ENCODE assay signal across 1 cellular context in genomic region chr16:88737298-88738166, GRCh38.
A peak's percentile ranks its signal among the peaks of the same experiment; 100 is the strongest.
TF ChIP-seq lines count a peak whose summit lies in the region.

No MANE protein-coding gene starts in this region.

TF ChIP-seq in H1, 55 proteins besides CTCF, POLR2A, EP300 and RAD21:
- TF ChIP-seq RFX5 (IDR thresholded peaks at IDR 0.05; ENCODE audit: borderline replicate concordance, low read depth, low read length), result no peak
- TF ChIP-seq TAF7 (optimal IDR thresholded peaks at IDR 0.05; ENCODE audit: borderline replicate concordance, low read depth, low read length), result peak; percentile 74
- peak; percentile 48 for TF ChIP-seq NANOG (IDR thresholded peaks at IDR 0.05; ENCODE audit: insufficient read depth, low read depth, low read length, poor library complexity, severe bottlenecking)
- no peak for TF ChIP-seq CBX8 (IDR thresholded peaks at IDR 0.05; ENCODE audit: borderline replicate concordance, low read depth, low read length)
- peak; percentile 66; the same call in 1 of the 2 replicates for TF ChIP-seq TEAD4 (IDR thresholded peaks at IDR 0.05; ENCODE audit: low read depth, low read length)
- TF ChIP-seq BCL11A (IDR thresholded peaks at IDR 0.05; ENCODE audit: low read depth in 2 of 2, low read length in 2 of 2), result no peak
- TF ChIP-seq JUND (IDR thresholded peaks at IDR 0.05; ENCODE audit: low read length), result 0 out of 2 replicates have a peak, but pooled peaks have one; percentile 8
- TF ChIP-seq TBP (IDR thresholded peaks at IDR 0.05; ENCODE audit: low read depth, low read length), result no peak
- TF ChIP-seq KDM5A (IDR thresholded peaks at IDR 0.05; ENCODE audit: low read length), result no peak
- TF ChIP-seq SP2 (IDR thresholded peaks at IDR 0.05; ENCODE audit: low read length), result no peak
- no peak for TF ChIP-seq HDAC6 (IDR thresholded peaks at IDR 0.05; ENCODE audit: low read depth, low read length)
- peak in 1 of 2 experiments; percentile 58; a peak in 1 of 4 replicates for TF ChIP-seq SIN3A (conservative IDR thresholded peaks at IDR 0.05 in 1 of 2, IDR thresholded peaks at IDR 0.05 in 1 of 2; ENCODE audit: low read depth in 1 of 2, low read length in 2 of 2)
- peak; percentile 37 for TF ChIP-seq ASH2L (IDR thresholded peaks at IDR 0.05; ENCODE audit: low read length)
- TF ChIP-seq EGR1 (IDR thresholded peaks at IDR 0.05; ENCODE audit: borderline replicate concordance, low read depth, low read length), result peak; percentile 48; the same call in 1 of the 2 replicates
- TF ChIP-seq RNF2 (IDR thresholded peaks at IDR 0.05; ENCODE audit: borderline replicate concordance, low read depth, low read length, missing control alignments, poor library complexity, severe bottlenecking), result no peak
- TF ChIP-seq NRF1 (IDR thresholded peaks at IDR 0.05; ENCODE audit: low read depth, low read length), result no peak
- TF ChIP-seq KDM4A (IDR thresholded peaks at IDR 0.05; ENCODE audit: low read depth, low read length, severe bottlenecking), result no peak
- TF ChIP-seq RBBP5 (IDR thresholded peaks at IDR 0.05; ENCODE audit: borderline replicate concordance, low read depth, low read length), result no peak
- no peak for TF ChIP-seq POU5F1 (IDR thresholded peaks at IDR 0.05; ENCODE audit: low read depth, low read length)
- TF ChIP-seq YY1 (IDR thresholded peaks at IDR 0.05; ENCODE audit: low read depth, low read length), result peak; percentile 63; the same call in 1 of the 2 replicates
- TF ChIP-seq MAX (IDR thresholded peaks at IDR 0.05), result peak; percentile 96
- no peak for TF ChIP-seq BRCA1 (IDR thresholded peaks at IDR 0.05; ENCODE audit: low read depth, low read length)
- TF ChIP-seq ATF2 (IDR thresholded peaks at IDR 0.05; ENCODE audit: low read length), result no peak
- no peak for TF ChIP-seq SP4 (IDR thresholded peaks at IDR 0.05; ENCODE audit: low read length)
- no peak for TF ChIP-seq SAP30 (IDR thresholded peaks at IDR 0.05; ENCODE audit: insufficient read depth, insufficient replicate concordance, low read length)
- TF ChIP-seq RXRA (IDR thresholded peaks at IDR 0.05; ENCODE audit: insufficient read depth, low read depth, low read length), result no peak
- no peak for TF ChIP-seq SP1 (IDR thresholded peaks at IDR 0.05; ENCODE audit: low read depth, low read length)
- TF ChIP-seq FOSL1 (IDR thresholded peaks at IDR 0.05; ENCODE audit: insufficient read depth, low read depth, low read length), result no peak
- no peak for TF ChIP-seq MAFK (IDR thresholded peaks at IDR 0.05; ENCODE audit: low read depth, low read length)
- peak; percentile 81 for TF ChIP-seq GABPA (IDR thresholded peaks at IDR 0.05; ENCODE audit: borderline replicate concordance, insufficient read depth, low read length)
- no peak for TF ChIP-seq SUZ12 (IDR thresholded peaks at IDR 0.05; ENCODE audit: low read length)
- TF ChIP-seq SRF (IDR thresholded peaks at IDR 0.05; ENCODE audit: low read depth, low read length), result peak; percentile 21; the same call in 1 of the 2 replicates
- no peak for TF ChIP-seq POLR2AphosphoS5 (IDR thresholded peaks at IDR 0.05; ENCODE audit: low read depth, low read length)
- TF ChIP-seq USF2 (IDR thresholded peaks at IDR 0.05; ENCODE audit: low read length), result no peak
- no peak for TF ChIP-seq TAF1 (IDR thresholded peaks at IDR 0.05; ENCODE audit: low read depth, low read length)
- peak; percentile 87 for TF ChIP-seq E2F6 (IDR thresholded peaks at IDR 0.05)
- TF ChIP-seq GTF2F1 (IDR thresholded peaks at IDR 0.05; ENCODE audit: borderline replicate concordance, low read depth, low read length), result no peak
- TF ChIP-seq ATF3 (IDR thresholded peaks at IDR 0.05; ENCODE audit: insufficient read depth, low read depth, low read length), result peak; percentile 29; the same call in 1 of the 2 replicates
- no peak for TF ChIP-seq TCF12 (IDR thresholded peaks at IDR 0.05; ENCODE audit: low read depth, low read length)
- TF ChIP-seq CREB1 (IDR thresholded peaks at IDR 0.05), result peak; percentile 8; the same call in 1 of the 2 replicates
- no peak for TF ChIP-seq PHF8 (conservative IDR thresholded peaks at IDR 0.05; ENCODE audit: low read depth, low read length)
- no peak for TF ChIP-seq CHD7 (IDR thresholded peaks at IDR 0.05; ENCODE audit: insufficient replicate concordance, low read length)
- no peak for TF ChIP-seq CHD1 (IDR thresholded peaks at IDR 0.05; ENCODE audit: low read depth, low read length)
- no peak for TF ChIP-seq CEBPB (IDR thresholded peaks at IDR 0.05; ENCODE audit: low read depth, low read length)
- no peak for TF ChIP-seq SIX5 (IDR thresholded peaks at IDR 0.05; ENCODE audit: low read depth, low read length)
- TF ChIP-seq CBX5 (IDR thresholded peaks at IDR 0.05; ENCODE audit: low read depth, low read length), result no peak
- no peak for TF ChIP-seq HDAC2 (IDR thresholded peaks at IDR 0.05; ENCODE audit: borderline replicate concordance in 1 of 2, low read depth in 2 of 2, low read length in 2 of 2)
- no peak for TF ChIP-seq KDM1A (IDR thresholded peaks at IDR 0.05; ENCODE audit: borderline replicate concordance, low read length)
